ENCODE assay signal across 8 cellular contexts in genomic region chr16:67718668-67719047, GRCh38. TPM values are rescaled to one million over a fixed set of nuclear protein-coding genes. Genes with fewer than 3 reads are reported as not detected.
A peak's percentile ranks its signal among the peaks of the same experiment; 100 is the strongest.
DNase-seq lines count a peak whose midpoint lies in the region; ATAC-seq and TF ChIP-seq lines count a peak whose summit lies in the region.

No MANE protein-coding gene starts in this region.

- H3K4me1 ChIP-seq in IMR-90 (ENCODE audit: control insufficient read depth, insufficient read depth, low read length), result peaks cover 8% of the 10 kb centered on the region

- H3K9me1 ChIP-seq in IMR-90 (ENCODE audit: insufficient read depth, low read length), result peaks cover 16% of the 10 kb centered on the region; the same call in 1 of the 2 replicates

- no peak overlapping the region; the same call in 1 of the 2 replicates for H4K91ac ChIP-seq in IMR-90 (ENCODE audit: insufficient read depth, low read depth, low read length)

- peak overlapping the region; percentile 72 for H3K9ac ChIP-seq in IMR-90 (ENCODE audit: low read depth, low read length)

- H4K8ac ChIP-seq in IMR-90 (ENCODE audit: low read depth in 2 of 2, low read length in 2 of 2), result peak overlapping the region; percentile 28 to 55; a peak in 2 of 4 replicates

- H3K56ac ChIP-seq in IMR-90 (ENCODE audit: extremely low read depth, insufficient read depth, low read length), result peak overlapping the region; percentile 76; the same call in 1 of the 2 replicates

- H2BK15ac ChIP-seq in IMR-90 (ENCODE audit: low read depth, low read length), result no peak overlapping the region

- no peak for TF ChIP-seq RAD21 in IMR-90 (IDR thresholded peaks at IDR 0.05; ENCODE audit: low read length)

- BruUV-seq in IMR-90 (replicated peaks; lab: Mats Ljungman, UMichigan), result no TSS peak

- no peak overlapping the region for H2BK20ac ChIP-seq in IMR-90 (ENCODE audit: low read depth, low read length)

- no peaks in the 10 kb centered on the region for H3K9me3 ChIP-seq in IMR-90 (ENCODE audit: control insufficient read depth, insufficient read depth, low read length)

- H3K14ac ChIP-seq in IMR-90 (replicated peaks; ENCODE audit: low read depth, low read length), result peak overlapping the region; percentile 73

- peak overlapping the region; percentile 54 for H4K5ac ChIP-seq in IMR-90 (ENCODE audit: low read depth, low read length)

- peak overlapping the region; percentile 4 for H3K4ac ChIP-seq in IMR-90 (ENCODE audit: low read depth, low read length)

- peak overlapping the region; percentile 87; the same call in 1 of the 2 replicates for H3K23ac ChIP-seq in IMR-90 (ENCODE audit: low read depth, low read length)

- peak overlapping the region; percentile 45 for H2BK5ac ChIP-seq in IMR-90 (ENCODE audit: low read depth, low read length, poor library complexity, severe bottlenecking)

- DNase-seq in NCI-H82 (lab: John Stamatoyannopoulos, UW) (peak; percentile 51), NCI-H82 treated with DMSO at 0.1 percent for 48 hours (lab: John Stamatoyannopoulos, UW; ENCODE audit: unreplicated experiment) (no peak), IMR-90 (no peak), astrocyte of the spinal cord (ENCODE audit: low read depth, low spot score) (no peak), substantia nigra (lab: John Stamatoyannopoulos, UW) (peak in 4 of 49 donors; percentile 7 to 40 (median 30)), globus pallidus (ENCODE audit: low spot score) (no peak), HPDE6-E6E7 (ENCODE audit: extremely low spot score) (no peak)

- peak overlapping the region; percentile 100 for H3K4me2 ChIP-seq in IMR-90 (ENCODE audit: low read depth, low read length)

- H3K79me1 ChIP-seq in IMR-90 (ENCODE audit: low read depth in 1 of 2, low read length in 2 of 2), result peaks cover 16 to 42% of the 10 kb centered on the region in 2 experiments

- peak overlapping the region; percentile 75 for H3K27ac ChIP-seq in IMR-90 (ENCODE audit: insufficient read depth, low read length)
- H3K27ac ChIP-seq in layer of hippocampus (ENCODE audit: low read depth, low read length), result peak overlapping the region; percentile 40
- peak overlapping the region; percentile 69 for H3K27ac ChIP-seq in substantia nigra (ENCODE audit: low read depth, low read length, poor library complexity, severe bottlenecking)

- H2AK9ac ChIP-seq in IMR-90 (replicated peaks; ENCODE audit: low read depth, low read length, poor library complexity), result peak overlapping the region; percentile 13

- TF ChIP-seq POLR2A in IMR-90 (IDR thresholded peaks at IDR 0.05; ENCODE audit: low read depth, low read length), result no peak

- peak overlapping the region; percentile 80; the same call in 1 of the 2 replicates for H2AK5ac ChIP-seq in IMR-90 (ENCODE audit: low read depth, low read length)

- dilution Hi-C loops in IMR-90 (cut with HindIII; ENCODE audit: low sequenced_read_pairs, unreplicated experiment), result no loop called here

- POLR2A ChIA-PET in IMR-90 (lab: Charles Lee; ENCODE audit: unreplicated experiment), result interaction anchor here (0.7 kb wide), 1 partner anchor 777 kb away, joined by 3 read pairs; no protein-coding TSS in a partner anchor

- H3K4me3 ChIP-seq in IMR-90 (ENCODE audit: insufficient read depth, low read depth, low read length), result peak overlapping the region; percentile 89
- peak overlapping the region; percentile 86 for H3K4me3 ChIP-seq in astrocyte of the spinal cord (ENCODE audit: low read depth, low read length)

- no peak overlapping the region for H2BK120ac ChIP-seq in IMR-90 (ENCODE audit: low read depth, low read length)

- WGBS in IMR-90 (ENCODE audit: extremely low coverage in 2 of 2, insufficient read length in 1 of 2), 2 experiments, result 0% methylated on average over 2 of the region's 14 CpGs; no CpG with 5 or more reads in 1 of the 2 experiments

- H2AFZ ChIP-seq in IMR-90 (replicated peaks; ENCODE audit: low read length, poor library complexity), result peak overlapping the region; percentile 96

- in situ Hi-C loops in IMR-90 (cut with MboI; ENCODE audit: low sequenced_read_pairs), result no loop called here
- in situ Hi-C loops in astrocyte of the spinal cord (cut with HindIII; ENCODE audit: low sequenced_read_pairs), result loop anchor here (10.0 kb wide), 1 partner anchor 56 kb away; no protein-coding TSS in a partner anchor

- no peak for TF ChIP-seq CTCF in IMR-90 (conservative IDR thresholded peaks at IDR 0.05; ENCODE audit: low read depth, low read length)
- TF ChIP-seq CTCF in astrocyte of the spinal cord (IDR thresholded peaks at IDR 0.05; ENCODE audit: low read depth, low read length), result no peak

- CTCF ChIA-PET in IMR-90 (lab: Yijun Ruan, JAX), result interaction anchor here (0.5 to 1.3 kb wide), 2 partner anchors 46 to 305 kb away, joined by 3 read pairs; no protein-coding TSS in a partner anchor

- H4K20me1 ChIP-seq in IMR-90 (ENCODE audit: insufficient read depth, low read length), result peaks cover 8% of the 10 kb centered on the region; the same call in 1 of the 2 replicates

- H3K18ac ChIP-seq in IMR-90 (ENCODE audit: low read depth, low read length), result 0 out of 2 replicates have a peak overlapping the region, but pooled peaks have one; percentile 25

- H3K36me3 ChIP-seq in IMR-90 (ENCODE audit: control insufficient read depth, insufficient read depth, low read length), result peaks cover 2% of the 10 kb centered on the region; the same call in 1 of the 2 replicates

- peak; percentile 4 for ATAC-seq in IMR-90 (ENCODE audit: low read depth)

- intact Hi-C loops in IMR-90 (cut with micrococcal nuclease), result loop anchor here (5.0 kb wide), 1 partner anchor 89 kb away; the partner anchor contains the start of genes RANBP10 and TSNAXIP1

- no peaks in the 10 kb centered on the region for H3K27me3 ChIP-seq in IMR-90 (ENCODE audit: control insufficient read depth, insufficient read depth, low read length)
- no peaks in the 10 kb centered on the region for H3K27me3 ChIP-seq in layer of hippocampus (ENCODE audit: control insufficient read depth, insufficient read depth, low read length)

TF ChIP-seq in IMR-90, 13 proteins besides CTCF, POLR2A, EP300 and RAD21:
- no peak for TF ChIP-seq BHLHE40 (IDR thresholded peaks at IDR 0.05; ENCODE audit: low read depth, low read length)
- no peak for TF ChIP-seq MXI1 (IDR thresholded peaks at IDR 0.05; ENCODE audit: borderline replicate concordance, low read depth, low read length)
- no peak for TF ChIP-seq RFX5 (IDR thresholded peaks at IDR 0.05; ENCODE audit: low read depth, low read length)
- no peak for TF ChIP-seq CHD1 (IDR thresholded peaks at IDR 0.05; ENCODE audit: low read depth, low read length)
- TF ChIP-seq MAFK (IDR thresholded peaks at IDR 0.05; ENCODE audit: low read depth, low read length), result no peak
- TF ChIP-seq SMC3 (IDR thresholded peaks at IDR 0.05; ENCODE audit: low read depth, low read length), result no peak
- TF ChIP-seq MAZ (IDR thresholded peaks at IDR 0.05; ENCODE audit: borderline replicate concordance, low read depth, low read length), result no peak
- no peak for TF ChIP-seq ELK1 (IDR thresholded peaks at IDR 0.05; ENCODE audit: borderline replicate concordance, low read depth, low read length)
- no peak for TF ChIP-seq FOS (IDR thresholded peaks at IDR 0.05; ENCODE audit: low read depth, low read length)

RNA-seq across cellular contexts. Expression of gene GFOD2, which starts 0.5 kb away (rescaled TPM):
- total RNA-seq in IMR-90 (2012; rRNA removed), result 15.8 and 18.1 TPM in 2 replicates
- polyA plus RNA-seq in IMR-90 (2012; rRNA removed), result 12.3 and 13.3 TPM in 2 replicates
- polyA plus RNA-seq in IMR-90 (2012; cell fraction: cytosol; rRNA removed), result 14.6 and 15.6 TPM in 2 replicates
- polyA plus RNA-seq in IMR-90 (2012; cell fraction: nucleus; rRNA removed; ENCODE audit: low replicate concordance), result 15.7 and 18.9 TPM in 2 replicates

RNA-seq across cellular contexts. Expression of gene C16orf86, which starts 52.0 kb away (rescaled TPM):
- total RNA-seq in IMR-90 (2012; rRNA removed), result 0.28 and 0.54 TPM in 2 replicates
- 0.63 and 0.70 TPM in 2 replicates for polyA plus RNA-seq in IMR-90 (2012; rRNA removed)
- 1.00 and 1.9 TPM in 2 replicates for polyA plus RNA-seq in IMR-90 (2012; cell fraction: cytosol; rRNA removed)
- 1.9 and 3.9 TPM in 2 replicates for polyA plus RNA-seq in IMR-90 (2012; cell fraction: nucleus; rRNA removed; ENCODE audit: low replicate concordance)

RNA-seq across cellular contexts. Expression of gene ENKD1, which starts 52.1 kb away (rescaled TPM):
- total RNA-seq in IMR-90 (2012; rRNA removed), result 2.9 and 3.1 TPM in 2 replicates
- 6.3 and 7.8 TPM in 2 replicates for polyA plus RNA-seq in IMR-90 (2012; rRNA removed)
- 3.9 and 8.2 TPM in 2 replicates for polyA plus RNA-seq in IMR-90 (2012; cell fraction: cytosol; rRNA removed)
- 20.0 and 44.8 TPM in 2 replicates for polyA plus RNA-seq in IMR-90 (2012; cell fraction: nucleus; rRNA removed; ENCODE audit: low replicate concordance)

RNA-seq across cellular contexts. Expression of gene PARD6A, which starts 57.9 kb away (rescaled TPM):
- total RNA-seq in IMR-90 (2012; rRNA removed), result 0.28 and 0.36 TPM in 2 replicates
- 0.55 and 0.65 TPM in 2 replicates for polyA plus RNA-seq in IMR-90 (2012; rRNA removed)
- polyA plus RNA-seq in IMR-90 (2012; cell fraction: cytosol; rRNA removed), result 0.82 and 0.94 TPM in 2 replicates
- polyA plus RNA-seq in IMR-90 (2012; cell fraction: nucleus; rRNA removed; ENCODE audit: low replicate concordance), result 0.32 and 0.49 TPM in 2 replicates

RNA-seq across cellular contexts. Expression of gene ACD, which starts 58.6 kb away (rescaled TPM):
- 12.8 and 15.6 TPM in 2 replicates for total RNA-seq in IMR-90 (2012; rRNA removed)
- 31.1 and 38.9 TPM in 2 replicates for polyA plus RNA-seq in IMR-90 (2012; rRNA removed)
- polyA plus RNA-seq in IMR-90 (2012; cell fraction: cytosol; rRNA removed), result 20.0 and 29.8 TPM in 2 replicates
- 49.6 and 116 TPM in 2 replicates for polyA plus RNA-seq in IMR-90 (2012; cell fraction: nucleus; rRNA removed; ENCODE audit: low replicate concordance)
